10 cellular contexts compared by ENCODE assay signal in the genomic region with DNA sequence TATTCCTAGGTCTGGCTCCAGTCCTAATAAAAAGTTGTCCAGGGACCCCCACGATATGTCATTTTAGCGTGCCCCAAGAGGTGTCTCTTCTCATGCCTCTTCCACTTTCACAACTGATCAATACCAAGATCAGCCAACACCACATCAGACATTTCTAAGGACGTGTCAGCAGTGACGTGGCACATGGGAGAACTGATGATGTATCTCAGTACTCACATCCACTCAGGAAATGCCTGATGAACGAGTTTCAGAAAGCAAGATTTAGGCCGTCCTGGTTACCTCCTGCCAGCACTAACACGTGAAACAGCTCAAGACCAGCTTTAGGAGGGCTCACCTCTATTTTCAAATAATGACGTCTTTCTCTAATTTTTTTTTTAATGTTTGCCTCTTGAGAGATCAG. TPM values are rescaled to one million over a fixed set of nuclear protein-coding genes. Genes with fewer than 3 reads are reported as not detected.
DNase-seq lines count a peak whose midpoint lies in the region; ATAC-seq, FAIRE-seq and TF ChIP-seq lines count a peak whose summit lies in the region.
"Had no signal": no experiment of that assay in that cellular context is flagged by ENCODE, and none has a peak within 500 bp of the region (broad histone marks: within the 10 kb centered on the region; RNA-seq: fewer than 3 reads in every experiment).

No MANE protein-coding gene starts in this region.

- no peak for TF ChIP-seq POLR2A in adrenal gland (IDR thresholded peaks at IDR 0.05)

- H3K4me3 Mint-ChIP-seq in WTC11 (no peak overlapping the region), brain (no peak overlapping the region)

- H3K4me1 Mint-ChIP-seq in WTC11, result peaks cover 59% of the 10 kb centered on the region
- peaks cover 77% of the 10 kb centered on the region for H3K4me1 Mint-ChIP-seq in brain

- TF ChIP-seq CTCF in GM13976 (IDR thresholded peaks at IDR 0.05; ENCODE audit: borderline replicate concordance, control extremely low read depth, extremely low read depth, insufficient read depth, missing control alignments), result no peak
- no peak for TF ChIP-seq CTCF in WTC11 (IDR thresholded peaks at IDR 0.05)
- TF ChIP-seq CTCF in brain (conservative IDR thresholded peaks at IDR 0.05), result no peak
- TF ChIP-seq CTCF in adrenal gland (IDR thresholded peaks at IDR 0.05), result no peak

- H3K36me3 ChIP-seq in adrenal gland (replicated peaks in 1 of 2), result no peaks in the 10 kb centered on the region

- H3K4me1 ChIP-seq in adrenal gland (replicated peaks in 1 of 2), result peaks cover 30 to 49% of the 10 kb centered on the region in 2 donors

- H3K4me3 ChIP-seq in adrenal gland, result no peak overlapping the region

- H3K27me3 Mint-ChIP-seq in WTC11 (ENCODE audit: low read depth), result no peaks in the 10 kb centered on the region
- H3K27me3 Mint-ChIP-seq in brain, result no peaks in the 10 kb centered on the region

- FAIRE-seq in frontal cortex (lab: Jason Lieb, UNC), result no peak

- H3K36me3 Mint-ChIP-seq in WTC11 (no peaks in the 10 kb centered on the region), brain (peaks cover 66% of the 10 kb centered on the region)

- H3K27ac ChIP-seq in adrenal gland, result peak overlapping the region in 1 of 5 donors; percentile 8

- H3K9me3 Mint-ChIP-seq in WTC11, result no peaks in the 10 kb centered on the region
- H3K9me3 Mint-ChIP-seq in brain, result peaks cover 0 to 16% (median 3%) of the 10 kb centered on the region in 5 experiments

- CTCF ChIA-PET in WTC11 (lab: Charles Lee), result no interaction called here

- in situ Hi-C loops in GM13976 (cut with MboI; ENCODE audit: low sequenced_read_pairs, unreplicated experiment), result no loop called here

- POLR2A ChIA-PET in WTC11 (lab: Charles Lee), result no interaction called here

- WGBS in adrenal gland, 4 donors, result 72 to 77% (median 76%) methylated on average over 8 of the region's 8 CpGs

- peak; percentile 45 for DNase-seq in GM13976 (ENCODE audit: low spot score)
- no peak for DNase-seq in WTC11 (ENCODE audit: low spot score)
- peak in 3 of 4 experiments; percentile 20 to 70 (median 45) for DNase-seq in stimulated activated CD4-positive, alpha-beta T cell treated with anti-CD3 and anti-CD28 coated beads, Interleukin-1b, Interleukin-23, amount 100 ng/mL, for 24 hours (ENCODE audit: low read depth in 4 of 4, low spot score in 1 of 4)
- no peak for DNase-seq in frontal cortex (ENCODE audit: low spot score in 2 of 2)
- DNase-seq in adrenal gland, result no peak
- DNase-seq in islet precursor cell, result no peak
- DNase-seq in NCI-H187 (lab: John Stamatoyannopoulos, UW), result no peak
- DNase-seq: hypothalamus, OCI-M1 had no signal

- ATAC-seq in WTC11, result no peak

- H3K9me3 ChIP-seq in adrenal gland (replicated peaks in 1 of 3), result no peaks in the 10 kb centered on the region

- H3K27ac Mint-ChIP-seq in WTC11 (peak overlapping the region; percentile 5), brain (peak overlapping the region in 3 of 5 experiments; percentile 9 to 48 (median 14))

- H3K27me3 ChIP-seq in adrenal gland, result no peaks in the 10 kb centered on the region

- intact Hi-C loops in adrenal gland (cut with DNase I), result no loop called here

TF ChIP-seq in WTC11, 78 proteins besides CTCF, POLR2A, EP300 and RAD21:
- TF ChIP-seq ETV6 (CRISPR knock-in tag; IDR thresholded peaks at IDR 0.05) (no peak), ESRRA (CRISPR knock-in tag; IDR thresholded peaks at IDR 0.05; ENCODE audit: borderline replicate concordance) (no peak), HMGA2 (CRISPR knock-in tag; IDR thresholded peaks at IDR 0.05) (no peak), TP53 (CRISPR knock-in tag; IDR thresholded peaks at IDR 0.05) (no peak), SOX15 (CRISPR knock-in tag; IDR thresholded peaks at IDR 0.05) (no peak), ZNF416 (CRISPR knock-in tag; IDR thresholded peaks at IDR 0.05) (no peak), SMAD4 (CRISPR knock-in tag; IDR thresholded peaks at IDR 0.05) (no peak), GRHL2 (CRISPR knock-in tag; IDR thresholded peaks at IDR 0.05; ENCODE audit: insufficient replicate concordance, severe bottlenecking) (no peak), ZNF219 (CRISPR knock-in tag; IDR thresholded peaks at IDR 0.05; ENCODE audit: borderline replicate concordance) (no peak), ATF1 (CRISPR knock-in tag; IDR thresholded peaks at IDR 0.05) (no peak), SMAD3 (CRISPR knock-in tag; IDR thresholded peaks at IDR 0.05; ENCODE audit: borderline replicate concordance) (no peak), OVOL2 (CRISPR knock-in tag; IDR thresholded peaks at IDR 0.05; ENCODE audit: borderline replicate concordance) (no peak), FOXJ3 (CRISPR knock-in tag; IDR thresholded peaks at IDR 0.05; ENCODE audit: borderline replicate concordance) (no peak)
- TF ChIP-seq, protein P1, sequence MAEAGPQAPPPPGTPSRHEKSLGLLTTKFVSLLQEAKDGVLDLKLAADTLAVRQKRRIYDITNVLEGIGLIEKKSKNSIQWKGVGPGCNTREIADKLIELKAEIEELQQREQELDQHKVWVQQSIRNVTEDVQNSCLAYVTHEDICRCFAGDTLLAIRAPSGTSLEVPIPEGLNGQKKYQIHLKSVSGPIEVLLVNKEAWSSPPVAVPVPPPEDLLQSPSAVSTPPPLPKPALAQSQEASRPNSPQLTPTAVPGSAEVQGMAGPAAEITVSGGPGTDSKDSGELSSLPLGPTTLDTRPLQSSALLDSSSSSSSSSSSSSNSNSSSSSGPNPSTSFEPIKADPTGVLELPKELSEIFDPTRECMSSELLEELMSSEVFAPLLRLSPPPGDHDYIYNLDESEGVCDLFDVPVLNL (CRISPR knock-in tag; IDR thresholded peaks at IDR 0.05; ENCODE audit: borderline replicate concordance, low read depth), result no peak
- TF ChIP-seq, protein P2, sequence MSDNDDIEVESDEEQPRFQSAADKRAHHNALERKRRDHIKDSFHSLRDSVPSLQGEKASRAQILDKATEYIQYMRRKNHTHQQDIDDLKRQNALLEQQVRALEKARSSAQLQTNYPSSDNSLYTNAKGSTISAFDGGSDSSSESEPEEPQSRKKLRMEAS (CRISPR knock-in tag; IDR thresholded peaks at IDR 0.05), result no peak
- TF ChIP-seq, protein P3, sequence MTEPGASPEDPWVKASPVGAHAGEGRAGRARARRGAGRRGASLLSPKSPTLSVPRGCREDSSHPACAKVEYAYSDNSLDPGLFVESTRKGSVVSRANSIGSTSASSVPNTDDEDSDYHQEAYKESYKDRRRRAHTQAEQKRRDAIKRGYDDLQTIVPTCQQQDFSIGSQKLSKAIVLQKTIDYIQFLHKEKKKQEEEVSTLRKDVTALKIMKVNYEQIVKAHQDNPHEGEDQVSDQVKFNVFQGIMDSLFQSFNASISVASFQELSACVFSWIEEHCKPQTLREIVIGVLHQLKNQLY (CRISPR knock-in tag; IDR thresholded peaks at IDR 0.05), result no peak
- TF ChIP-seq, protein P4, sequence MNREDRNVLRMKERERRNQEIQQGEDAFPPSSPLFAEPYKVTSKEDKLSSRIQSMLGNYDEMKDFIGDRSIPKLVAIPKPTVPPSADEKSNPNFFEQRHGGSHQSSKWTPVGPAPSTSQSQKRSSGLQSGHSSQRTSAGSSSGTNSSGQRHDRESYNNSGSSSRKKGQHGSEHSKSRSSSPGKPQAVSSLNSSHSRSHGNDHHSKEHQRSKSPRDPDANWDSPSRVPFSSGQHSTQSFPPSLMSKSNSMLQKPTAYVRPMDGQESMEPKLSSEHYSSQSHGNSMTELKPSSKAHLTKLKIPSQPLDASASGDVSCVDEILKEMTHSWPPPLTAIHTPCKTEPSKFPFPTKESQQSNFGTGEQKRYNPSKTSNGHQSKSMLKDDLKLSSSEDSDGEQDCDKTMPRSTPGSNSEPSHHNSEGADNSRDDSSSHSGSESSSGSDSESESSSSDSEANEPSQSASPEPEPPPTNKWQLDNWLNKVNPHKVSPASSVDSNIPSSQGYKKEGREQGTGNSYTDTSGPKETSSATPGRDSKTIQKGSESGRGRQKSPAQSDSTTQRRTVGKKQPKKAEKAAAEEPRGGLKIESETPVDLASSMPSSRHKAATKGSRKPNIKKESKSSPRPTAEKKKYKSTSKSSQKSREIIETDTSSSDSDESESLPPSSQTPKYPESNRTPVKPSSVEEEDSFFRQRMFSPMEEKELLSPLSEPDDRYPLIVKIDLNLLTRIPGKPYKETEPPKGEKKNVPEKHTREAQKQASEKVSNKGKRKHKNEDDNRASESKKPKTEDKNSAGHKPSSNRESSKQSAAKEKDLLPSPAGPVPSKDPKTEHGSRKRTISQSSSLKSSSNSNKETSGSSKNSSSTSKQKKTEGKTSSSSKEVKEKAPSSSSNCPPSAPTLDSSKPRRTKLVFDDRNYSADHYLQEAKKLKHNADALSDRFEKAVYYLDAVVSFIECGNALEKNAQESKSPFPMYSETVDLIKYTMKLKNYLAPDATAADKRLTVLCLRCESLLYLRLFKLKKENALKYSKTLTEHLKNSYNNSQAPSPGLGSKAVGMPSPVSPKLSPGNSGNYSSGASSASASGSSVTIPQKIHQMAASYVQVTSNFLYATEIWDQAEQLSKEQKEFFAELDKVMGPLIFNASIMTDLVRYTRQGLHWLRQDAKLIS (CRISPR knock-in tag; IDR thresholded peaks at IDR 0.05; ENCODE audit: borderline replicate concordance), result no peak

RNA-seq across cellular contexts. Expression of a gene that starts 19.6 kb away (rescaled TPM):
- total RNA-seq in WTC11 (2021) (42.2 to 43.8 TPM (median 43.0 TPM) in 3 replicates), frontal cortex (83.2 TPM), adrenal gland (100 to 1,000 TPM in 5 of 8 donors, 10 to 100 TPM in 3; 38.3 to 153 (median 108) TPM)
- polyA plus RNA-seq in brain (ENCODE audit: insufficient read depth, low read depth, low replicate concordance) (32.4 TPM), adrenal gland (10 to 100 TPM; 46.2 to 78.1 (median 50.1) TPM)

Comparison
In these comparisons a context has a peak if more than half of its experiments do, and no peak if none do; other contexts are left out.
1. DNase-seq: peak in GM13976 (single experiment) and stimulated activated CD4-positive, alpha-beta T cell treated with anti-CD3 and anti-CD28 coated beads, Interleukin-1b, Interleukin-23, amount 100 ng/mL, for 24 hours (3 of 4); none in WTC11 (single experiment), frontal cortex (0 of 2), adrenal gland (0 of 7), islet precursor cell (single experiment) and NCI-H187 (0 of 2).